ENCODE assay signal across 26 cellular contexts in genomic region chr5:127066721-127067120, GRCh38. TPM values are rescaled to one million over a fixed set of nuclear protein-coding genes. Genes with fewer than 3 reads are reported as not detected.
A peak's percentile ranks its signal among the peaks of the same experiment; 100 is the strongest.
DNase-seq lines count a peak whose midpoint lies in the region; ATAC-seq, FAIRE-seq and TF ChIP-seq lines count a peak whose summit lies in the region.
"Had no signal": no experiment of that assay in that cellular context is flagged by ENCODE, and none has a peak within 500 bp of the region (broad histone marks: within the 10 kb centered on the region; RNA-seq: fewer than 3 reads in every experiment).

No MANE protein-coding gene starts in this region.

- TF ChIP-seq POLR2A in esophagus muscularis mucosa (IDR thresholded peaks at IDR 0.05; ENCODE audit: low read depth) = no peak

- no peaks in the 10 kb centered on the region for H3K36me3 ChIP-seq in esophagus muscularis mucosa
- no peaks in the 10 kb centered on the region for H3K36me3 ChIP-seq in keratinocyte (ENCODE audit: control insufficient read depth in 2 of 2, extremely low read depth in 1 of 2, insufficient read depth in 2 of 2, low read length in 2 of 2)
- no peaks in the 10 kb centered on the region for H3K36me3 ChIP-seq in GM23248 (ENCODE audit: low read depth)
- H3K36me3 ChIP-seq: BE2C, BLaER1 had no signal

- no peak for ATAC-seq in activated CD4-positive, alpha-beta T cell treated with anti-CD3 and anti-CD28 coated beads for 36 hours
- ATAC-seq: CD8-positive, alpha-beta T cell; GM12878 had no signal

- H3K4me1 ChIP-seq in esophagus muscularis mucosa (peaks cover 0 to 8% (median 0%) of the 10 kb centered on the region in 4 donors), keratinocyte (ENCODE audit: control insufficient read depth, extremely low read depth, insufficient read depth, low read length) (no peaks in the 10 kb centered on the region), GM23248 (ENCODE audit: insufficient read depth) (no peaks in the 10 kb centered on the region)
- H3K4me1 ChIP-seq: BE2C had no signal

- no peaks in the 10 kb centered on the region for H3F3A ChIP-seq in GM23248 (ENCODE audit: insufficient read depth)

- peaks cover 8% of the 10 kb centered on the region for H3K36me3 Mint-ChIP-seq in activated CD4-positive, alpha-beta T cell treated with anti-CD3 and anti-CD28 coated beads for 36 hours (ENCODE audit: low read depth)
- H3K36me3 Mint-ChIP-seq: CD14-positive monocyte had no signal

- in situ Hi-C loops in GM23248 (cut with MboI) = no loop called here

- intact Hi-C loops in esophagus muscularis mucosa (cut with DNase I) = no loop called here
- intact Hi-C loops in activated CD4-positive, alpha-beta T cell treated with anti-CD3 and anti-CD28 coated beads for 36 hours (cut with DNase I, micrococcal nuclease) = no loop called here

- no peaks in the 10 kb centered on the region for H3K9me3 Mint-ChIP-seq in activated CD4-positive, alpha-beta T cell treated with anti-CD3 and anti-CD28 coated beads for 36 hours (ENCODE audit: low read depth)
- H3K9me3 Mint-ChIP-seq: CD14-positive monocyte; CD4-positive, CD25-positive, alpha-beta regulatory T cell; CD8-positive, alpha-beta T cell had no signal

- H3K9me3 ChIP-seq in esophagus muscularis mucosa = no peaks in the 10 kb centered on the region
- H3K9me3 ChIP-seq in keratinocyte (ENCODE audit: control insufficient read depth, low read depth, low read length) = no peaks in the 10 kb centered on the region
- no peaks in the 10 kb centered on the region for H3K9me3 ChIP-seq in GM23248 (ENCODE audit: low read depth)
- H3K9me3 ChIP-seq: BE2C, BLaER1 had no signal

- peak; percentile 39 for DNase-seq in esophagus muscularis mucosa (ENCODE audit: extremely low spot score)
- DNase-seq in keratinocyte (ENCODE audit: low read depth, low spot score) = no peak
- peak; percentile 18 for DNase-seq in superior temporal gyrus (ENCODE audit: extremely low spot score)
- no peak for DNase-seq in GM23248
- no peak for DNase-seq in activated CD4-positive, alpha-beta T cell treated with anti-CD3 and anti-CD28 coated beads for 36 hours
- DNase-seq in activated CD4-positive, alpha-beta T cell treated with anti-CD3 and anti-CD28 coated beads for 48 hours = no peak
- DNase-seq: 8988T; ACHN; BE2C; C1 segment of cervical spinal cord; CD4-positive, CD25-positive, alpha-beta regulatory T cell; CD8-positive, alpha-beta T cell; COR-L47; DMS 273 treated with DMSO at 0.1 percent for 48 hours; DMS153; DMS53; DMS79; DND-41; EL; GDM1 had no signal

- no peaks in the 10 kb centered on the region for H3K9me2 ChIP-seq in GM23248 (ENCODE audit: insufficient read depth)

- H2AFZ ChIP-seq in keratinocyte (ENCODE audit: control insufficient read depth, low read length) (no peak overlapping the region), GM23248 (no peak overlapping the region)

- dilution Hi-C loops in keratinocyte (cut with MboI; ENCODE audit: extremely low pct_ligation_motif_present, low sequenced_read_pairs) = no loop called here

- no peaks in the 10 kb centered on the region for H3K79me2 ChIP-seq in keratinocyte (ENCODE audit: control insufficient read depth, insufficient read depth, low read length)
- H3K79me2 ChIP-seq in GM23248 (ENCODE audit: insufficient read depth) = no peaks in the 10 kb centered on the region

- POLR2A ChIA-PET in activated CD4-positive, alpha-beta T cell treated with anti-CD3 and anti-CD28 coated beads for 36 hours (lab: Charles Lee) = no interaction called here

- H3K9me1 ChIP-seq in keratinocyte (ENCODE audit: control insufficient read depth, extremely low read depth, insufficient read depth, low read length) = no peaks in the 10 kb centered on the region

- CTCF ChIA-PET in activated CD4-positive, alpha-beta T cell treated with anti-CD3 and anti-CD28 coated beads for 36 hours (lab: Charles Lee) = interaction anchor here (1.0 kb wide), 1 partner anchor 236 kb away, joined by 3 read pairs; no protein-coding TSS in a partner anchor

- TF ChIP-seq EP300 in esophagus muscularis mucosa (IDR thresholded peaks at IDR 0.05) = no peak

- no peaks in the 10 kb centered on the region for H3K4me1 Mint-ChIP-seq in activated CD4-positive, alpha-beta T cell treated with anti-CD3 and anti-CD28 coated beads for 36 hours
- H3K4me1 Mint-ChIP-seq: CD14-positive monocyte had no signal

- H3K27me3 Mint-ChIP-seq in activated CD4-positive, alpha-beta T cell treated with anti-CD3 and anti-CD28 coated beads for 36 hours = no peaks in the 10 kb centered on the region
- H3K27me3 Mint-ChIP-seq: CD4-positive, CD25-positive, alpha-beta regulatory T cell had no signal

- no peak overlapping the region for H3K4me3 Mint-ChIP-seq in activated CD4-positive, alpha-beta T cell treated with anti-CD3 and anti-CD28 coated beads for 36 hours
- H3K4me3 Mint-ChIP-seq: CD14-positive monocyte; CD4-positive, CD25-positive, alpha-beta regulatory T cell; CD8-positive, alpha-beta T cell had no signal

- H3K4me2 ChIP-seq in keratinocyte (ENCODE audit: control insufficient read depth, extremely low read depth, insufficient read depth, low read depth, low read length) (no peak overlapping the region), GM23248 (ENCODE audit: unreplicated experiment) (no peak overlapping the region)
- H3K4me2 ChIP-seq: BLaER1 had no signal

- H3K27ac Mint-ChIP-seq in activated CD4-positive, alpha-beta T cell treated with anti-CD3 and anti-CD28 coated beads for 36 hours = no peak overlapping the region
- H3K27ac Mint-ChIP-seq: CD14-positive monocyte; CD4-positive, CD25-positive, alpha-beta regulatory T cell; CD8-positive, alpha-beta T cell had no signal

- peak; percentile 5 for FAIRE-seq in keratinocyte (lab: Jason Lieb, UNC)
- FAIRE-seq: A204.1, GM12878, GM19239 had no signal

- TF ChIP-seq CTCF in esophagus muscularis mucosa (IDR thresholded peaks at IDR 0.05) (no peak), keratinocyte (optimal IDR thresholded peaks at IDR 0.05 in 1 of 3, IDR thresholded peaks at IDR 0.05 in 1 of 3, conservative IDR thresholded peaks at IDR 0.05 in 1 of 3; ENCODE audit: extremely low read depth in 1 of 3, insufficient read depth in 2 of 3, low read length in 3 of 3) (no peak)

- H3K9ac ChIP-seq in keratinocyte (ENCODE audit: control insufficient read depth, extremely low read depth, insufficient read depth, low read length) (no peak overlapping the region), GM23248 (no peak overlapping the region)
- H3K9ac ChIP-seq: BLaER1 had no signal

- H3K4me3 ChIP-seq in esophagus muscularis mucosa (no peak overlapping the region), keratinocyte (ENCODE audit: control insufficient read depth in 2 of 3, extremely low read depth in 1 of 3, insufficient read depth in 2 of 3, low read depth in 1 of 3, low read length in 3 of 3) (no peak overlapping the region), GM23248 (no peak overlapping the region)
- H3K4me3 ChIP-seq: BLaER1, GM12878 had no signal

- H4K20me1 ChIP-seq in keratinocyte (ENCODE audit: control insufficient read depth, extremely low read depth, insufficient read depth, low read length) (no peaks in the 10 kb centered on the region), GM23248 (ENCODE audit: insufficient read depth) (no peaks in the 10 kb centered on the region)
- H4K20me1 ChIP-seq: BLaER1 had no signal

- H3K27ac ChIP-seq in esophagus muscularis mucosa (replicated peaks in 1 of 4) = no peak overlapping the region
- no peak overlapping the region for H3K27ac ChIP-seq in keratinocyte (ENCODE audit: control insufficient read depth, insufficient read depth, low read length)
- no peak overlapping the region for H3K27ac ChIP-seq in GM23248
- H3K27ac ChIP-seq: BLaER1 had no signal

- no peaks in the 10 kb centered on the region for H3K27me3 ChIP-seq in esophagus muscularis mucosa
- no peaks in the 10 kb centered on the region for H3K27me3 ChIP-seq in keratinocyte (ENCODE audit: control insufficient read depth, extremely low read depth, insufficient read depth, low read length)
- H3K27me3 ChIP-seq in GM23248 (replicated peaks; ENCODE audit: insufficient read depth) = no peaks in the 10 kb centered on the region
- H3K27me3 ChIP-seq: BE2C, BLaER1 had no signal

RNA-seq across cellular contexts. Expression of gene C5orf63, which starts 6.6 kb away (rescaled TPM):
- total RNA-seq in esophagus muscularis mucosa = 1 to 10 TPM in 3 of 4 donors, under 1 TPM in 1; 0.98 to 2.3 (median 1.6) TPM
- polyA plus RNA-seq in keratinocyte = 4.6 to 7.2 TPM (median 5.1 TPM) in 3 replicates
- polyA plus RNA-seq in keratinocyte (2011; ENCODE audit: low read depth) = 1.5 TPM
- polyA plus RNA-seq in keratinocyte (2011; cell fraction: cytosol; rRNA removed) = 3.2 and 7.7 TPM in 2 replicates
- polyA plus RNA-seq in keratinocyte (2011; cell fraction: nucleus; rRNA removed) = 8.2 and 8.9 TPM in 2 replicates
- 4.2 and 4.4 TPM in 2 replicates for polyA plus RNA-seq in keratinocyte (2012; ENCODE audit: low replicate concordance)
- 1.8 to 2.7 TPM in 2 of 3 replicates, not detected in the other for polyA minus RNA-seq in keratinocyte
- not detected for polyA minus RNA-seq in keratinocyte (2011; cell fraction: cytosol; rRNA and poly(A)+ RNA removed)
- 2.0 and 8.9 TPM in 2 replicates for polyA minus RNA-seq in keratinocyte (2011; cell fraction: nucleus; rRNA and poly(A)+ RNA removed)
- 0.97 and 1.3 TPM in 2 replicates for total RNA-seq in GM23248 (2014; rRNA removed; shearing (Covaris generic))
- 7.0 and 7.2 TPM in 2 replicates for polyA plus RNA-seq in GM23248 (2016; fragmentation: Nextera tagmentation; extraction: Ambion mirVana)
- total RNA-seq in activated CD4-positive, alpha-beta T cell treated with anti-CD3 and anti-CD28 coated beads for 36 hours = 10 to 100 TPM; 12.0 to 14.2 TPM
- total RNA-seq: G401 had no signal

RNA-seq across cellular contexts. Expression of gene MARCHF3, which starts 36.4 kb away (rescaled TPM):
- total RNA-seq in esophagus muscularis mucosa = 10 to 100 TPM in 1 of 4 donors, 1 to 10 TPM in 3; 1.7 to 13.9 (median 2.5) TPM
- polyA plus RNA-seq in keratinocyte (0.26 to 0.45 TPM (median 0.35 TPM) in 3 replicates), GM23248 (2016; fragmentation: Nextera tagmentation; extraction: Ambion mirVana) (5.5 and 5.8 TPM in 2 replicates)
- polyA plus RNA-seq in keratinocyte (2011; ENCODE audit: low read depth) = 15.2 TPM
- 0.22 and 0.63 TPM in 2 replicates for polyA plus RNA-seq in keratinocyte (2011; cell fraction: cytosol; rRNA removed)
- 0.48 and 1.0 TPM in 2 replicates for polyA plus RNA-seq in keratinocyte (2011; cell fraction: nucleus; rRNA removed)
- polyA plus RNA-seq in keratinocyte (2012; ENCODE audit: low replicate concordance) = 0.73 and 23.5 TPM in 2 replicates
- polyA minus RNA-seq in keratinocyte = 1.2 TPM in 1 of 3 replicates, not detected in the others
- polyA minus RNA-seq in keratinocyte (2011; cell fraction: cytosol; rRNA and poly(A)+ RNA removed) = not detected
- polyA minus RNA-seq in keratinocyte (2011; cell fraction: nucleus; rRNA and poly(A)+ RNA removed) = 0.53 and 1.2 TPM in 2 replicates
- total RNA-seq in GM23248 (2014; rRNA removed; shearing (Covaris generic)) = 3.8 and 4.8 TPM in 2 replicates
- 1 to 10 TPM; 3.6 to 4.2 TPM for total RNA-seq in activated CD4-positive, alpha-beta T cell treated with anti-CD3 and anti-CD28 coated beads for 36 hours
- total RNA-seq: G401 had no signal

Comparison
In these comparisons a context has a peak if more than half of its experiments do, and no peak if none do; other contexts are left out.
1. DNase-seq: peak in esophagus muscularis mucosa (single experiment) and superior temporal gyrus (single experiment); none in keratinocyte (single experiment), GM23248 (single experiment), activated CD4-positive, alpha-beta T cell treated with anti-CD3 and anti-CD28 coated beads for 36 hours (single experiment) and activated CD4-positive, alpha-beta T cell treated with anti-CD3 and anti-CD28 coated beads for 48 hours (single experiment).